Comparison of ENCODE assay signal across 30 cellular contexts in the genomic region with DNA sequence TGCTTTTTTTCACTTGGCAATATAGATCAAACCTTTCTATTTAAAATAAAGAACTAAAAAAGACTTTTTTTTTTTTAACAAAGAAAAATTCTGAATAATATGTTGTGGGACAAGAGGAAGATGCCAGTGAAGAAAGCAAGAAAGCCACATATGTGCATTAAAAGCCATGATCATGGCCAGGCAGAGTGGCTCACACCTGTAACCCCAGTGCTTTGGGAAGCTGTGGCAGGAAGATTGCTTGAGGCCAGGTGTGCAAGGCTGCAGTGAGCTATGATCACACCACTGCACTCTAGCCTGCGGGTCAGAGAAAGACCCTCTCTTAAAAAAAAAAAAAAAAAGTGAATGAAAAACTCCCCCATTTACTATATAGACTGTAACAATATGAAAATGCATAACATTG. TPM values are rescaled to one million over a fixed set of nuclear protein-coding genes. Genes with fewer than 3 reads are reported as not detected.
"Had no signal": no experiment of that assay in that cellular context is flagged by ENCODE, and none has a peak within 500 bp of the region (broad histone marks: within the 10 kb centered on the region; RNA-seq: fewer than 3 reads in every experiment).

No MANE protein-coding gene starts in this region.

- ATAC-seq: activated CD8-positive, alpha-beta T cell treated with anti-CD3 and anti-CD28 coated beads for 36 hours; activated T-cell treated with anti-CD3 and anti-CD28 coated beads, Interleukin-2, amount 50 U/mL, for 4 hours; esophagus mucosa; heart left ventricle; left lung; lower lobe of right lung; stimulated activated naive CD8-positive, alpha-beta T cell treated with anti-CD3 and anti-CD28 coated beads, Interleukin-15, Interleukin-2, amounts not matched to agents 100 U/mL and 50 U/mL, for 24 hours had no signal

- FAIRE-seq: endothelial cell of umbilical vein, urothelium cell line had no signal

- DNase-seq: activated CD4-positive, alpha-beta T cell treated with anti-CD3 and anti-CD28 coated beads for 1 hour; activated CD4-positive, alpha-beta T cell treated with anti-CD3 and anti-CD28 coated beads, Interleukin-2, amount 50 U/mL, for 1 hour; activated CD8-positive, alpha-beta T cell treated with anti-CD3 and anti-CD28 coated beads for 36 hours; activated effector memory CD4-positive, alpha-beta T cell treated with Interleukin-2 at 50 U/mL for 16 hours; activated naive CD4-positive, alpha-beta T cell treated with Interleukin-2 at 50 U/mL for 16 hours; activated T-cell treated with anti-CD3 and anti-CD28 coated beads, Interleukin-2, amount 50 U/mL, for 4 hours; anterior cingulate cortex; cortex of kidney; foreskin fibroblast; heart left ventricle; left lung; lower lobe of right lung; mesendoderm; nephron progenitor cell; right lobe of liver; stimulated activated CD4-positive, alpha-beta T cell treated with anti-CD3 and anti-CD28 coated beads, Interleukin-2, amount 100 ng/mL, for 48 hours; stimulated activated naive CD8-positive, alpha-beta T cell treated with anti-CD3 and anti-CD28 coated beads, Interleukin-15, Interleukin-2, amounts not matched to agents 100 U/mL and 50 U/mL, for 24 hours; T1000; testis; trophoblast cell had no signal

- H3K36me3 ChIP-seq: heart left ventricle, left lung, lower lobe of right lung, neutrophil, right lobe of liver had no signal

- H3K36me3 Mint-ChIP-seq: activated naive CD8-positive, alpha-beta T cell; brain had no signal

- H3K4me1 ChIP-seq: heart left ventricle, left lung, lower lobe of right lung, right lobe of liver had no signal

- H3K4me3 Mint-ChIP-seq: activated CD8-positive, alpha-beta T cell treated with anti-CD3 and anti-CD28 coated beads for 36 hours; activated naive CD8-positive, alpha-beta T cell; activated T-cell treated with anti-CD3 and anti-CD28 coated beads, Interleukin-2, amount 50 U/mL, for 4 hours; brain; nephron progenitor cell; T-helper 1 cell treated with Interleukin-12 subunit alpha and Interleukin-12 subunit beta and Interleukin-4 antibody, amounts not matched to agents 30 μg/mL and 1 μg/mL, for 36 hours had no signal

- H3K9me3 Mint-ChIP-seq: activated CD8-positive, alpha-beta T cell treated with anti-CD3 and anti-CD28 coated beads for 36 hours; activated T-cell treated with anti-CD3 and anti-CD28 coated beads, Interleukin-2, amount 50 U/mL, for 4 hours; T-helper 1 cell treated with Interleukin-12 subunit alpha and Interleukin-12 subunit beta and Interleukin-4 antibody, amounts not matched to agents 30 μg/mL and 1 μg/mL, for 36 hours had no signal

- H3K9me3 ChIP-seq: heart left ventricle, left lung, lower lobe of right lung, mucosa of descending colon, neutrophil, right lobe of liver, testis had no signal

- H3K27ac Mint-ChIP-seq: activated CD8-positive, alpha-beta T cell treated with anti-CD3 and anti-CD28 coated beads for 36 hours; activated naive CD8-positive, alpha-beta T cell; nephron progenitor cell; progenitor cell of endocrine pancreas; T-helper 1 cell treated with Interleukin-12 subunit alpha and Interleukin-12 subunit beta and Interleukin-4 antibody, amounts not matched to agents 30 μg/mL and 1 μg/mL, for 36 hours had no signal

- H3K4me3 ChIP-seq: heart left ventricle, left lung, lower lobe of right lung, mucosa of descending colon, right lobe of liver, testis had no signal

- H3K27ac ChIP-seq: heart left ventricle, left lung, lower lobe of right lung, neutrophil, right lobe of liver, testis had no signal

- H3K27me3 Mint-ChIP-seq: progenitor cell of endocrine pancreas had no signal

- H3K27me3 ChIP-seq: heart left ventricle, left lung, right lobe of liver, testis had no signal

RNA-seq across cellular contexts. Expression of a gene that starts 23.9 kb away (rescaled TPM):
- total RNA-seq: osteocyte had no signal
